Comparison of ENCODE assay signal across 8 cellular contexts in genomic region chr22:39254789-39255298, GRCh38. TPM values are rescaled to one million over a fixed set of nuclear protein-coding genes. Genes with fewer than 3 reads are reported as not detected.
DNase-seq lines count a peak whose midpoint lies in the region; ATAC-seq and TF ChIP-seq lines count a peak whose summit lies in the region.

No MANE protein-coding gene starts in this region.

- intact Hi-C loops in left ventricle myocardium superior (cut with micrococcal nuclease) = no loop called here

- no peak overlapping the region for H2AFZ ChIP-seq in Karpas-422 (ENCODE audit: low read length)

- H3K9me3 ChIP-seq in thoracic aorta (no peaks in the 10 kb centered on the region), Karpas-422 (ENCODE audit: low read length) (no peaks in the 10 kb centered on the region)

- H3K9ac ChIP-seq in Karpas-422 (ENCODE audit: low read length) = no peak overlapping the region

- POLR2A ChIA-PET in HEK293T (lab: Yijun Ruan, JAX) = interaction anchor here (1.1 to 3.2 kb wide), 2 partner anchors 57 to 65 kb away, joined by 3 to 15 read pairs; partner anchors contain the start of gene RPL3

- CTCF ChIA-PET in HEK293T (lab: Yijun Ruan, JAX) = no interaction called here

- peak; percentile 50 for ATAC-seq in HG03280 (IDR thresholded peaks at IDR 0.05; ENCODE audit: unreplicated experiment)
- ATAC-seq in left ventricle myocardium superior = peak; percentile 65
- no peak for ATAC-seq in thoracic aorta (ENCODE audit: insufficient number of reproducible peaks, low FRiP score, low read depth)
- ATAC-seq in left lobe of liver = no peak

- H3K4me1 ChIP-seq in thoracic aorta (ENCODE audit: control insufficient read depth in 1 of 2, low read depth in 2 of 2) (peaks cover 32 to 47% of the 10 kb centered on the region in 2 donors), Karpas-422 (ENCODE audit: low read length) (no peaks in the 10 kb centered on the region)

- H3K79me2 ChIP-seq in Karpas-422 (ENCODE audit: low read length) = no peaks in the 10 kb centered on the region

- H4K20me1 ChIP-seq in Karpas-422 (ENCODE audit: insufficient read depth, low read depth, low read length) = no peaks in the 10 kb centered on the region

- DNase-seq in COLO668 (lab: John Stamatoyannopoulos, UW; ENCODE audit: unreplicated experiment) (peak; percentile 33), left ventricle myocardium superior (peak; percentile 50), thoracic aorta (ENCODE audit: low spot score) (no peak), left lobe of liver (ENCODE audit: low spot score) (no peak), Karpas-422 (no peak), HEK293T (ENCODE audit: extremely low spot score) (no peak)
- peak; percentile 47 for DNase-seq in activated gamma-delta T cell treated with anti-CD3 and anti-CD28 coated beads, Interleukin-2, amount 50 U/mL, for 16 hours (ENCODE audit: low read depth)

- no peaks in the 10 kb centered on the region for H3K9me2 ChIP-seq in Karpas-422 (replicated peaks; ENCODE audit: insufficient read depth, low read length)

- no peak overlapping the region for H3K4me3 ChIP-seq in thoracic aorta
- H3K4me3 ChIP-seq in Karpas-422 (ENCODE audit: low read length) = no peak overlapping the region

- H3K36me3 ChIP-seq in thoracic aorta = no peaks in the 10 kb centered on the region
- no peaks in the 10 kb centered on the region for H3K36me3 ChIP-seq in Karpas-422 (ENCODE audit: insufficient read depth, low read length)

- no peak overlapping the region for H3K4me2 ChIP-seq in Karpas-422 (ENCODE audit: low read depth, low read length, poor library complexity, severe bottlenecking)

- H3K27ac ChIP-seq in thoracic aorta = peak overlapping the region; percentile 74 to 75
- no peak overlapping the region for H3K27ac ChIP-seq in Karpas-422 (ENCODE audit: low read length)

- no peaks in the 10 kb centered on the region for H3K27me3 ChIP-seq in thoracic aorta (replicated peaks; ENCODE audit: insufficient read depth)
- H3K27me3 ChIP-seq in Karpas-422 (ENCODE audit: low read length) = no peaks in the 10 kb centered on the region

- TF ChIP-seq CTCF in thoracic aorta (IDR thresholded peaks at IDR 0.05) = no peak

TF ChIP-seq in HEK293T, 16 proteins besides CTCF, POLR2A, EP300 and RAD21:
- no peak for TF ChIP-seq SUZ12 (IDR thresholded peaks at IDR 0.05)
- TF ChIP-seq ARNT (IDR thresholded peaks at IDR 0.05) = no peak
- TF ChIP-seq SP1 (IDR thresholded peaks at IDR 0.05) = no peak
- no peak for TF ChIP-seq ELF4 (IDR thresholded peaks at IDR 0.05)
- no peak for TF ChIP-seq FOXM1 (IDR thresholded peaks at IDR 0.05; ENCODE audit: borderline replicate concordance)
- no peak for TF ChIP-seq HDGF (IDR thresholded peaks at IDR 0.05; ENCODE audit: borderline replicate concordance)
- TF ChIP-seq FOXK2 (IDR thresholded peaks at IDR 0.05) = no peak
- no peak for TF ChIP-seq TARDBP (IDR thresholded peaks at IDR 0.05)
- no peak for TF ChIP-seq PKNOX1 (IDR thresholded peaks at IDR 0.05)
- no peak for TF ChIP-seq CTBP1 (IDR thresholded peaks at IDR 0.05; ENCODE audit: borderline replicate concordance)
- no peak for TF ChIP-seq L3MBTL2 (conservative IDR thresholded peaks at IDR 0.05)
- no peak for TF ChIP-seq LEF1 (IDR thresholded peaks at IDR 0.05; ENCODE audit: borderline replicate concordance)
- TF ChIP-seq NFRKB (IDR thresholded peaks at IDR 0.05) = no peak
- TF ChIP-seq BHLHE40 (IDR thresholded peaks at IDR 0.05; ENCODE audit: borderline replicate concordance) = no peak
- TF ChIP-seq ZNF384 (IDR thresholded peaks at IDR 0.05) = no peak
- no peak for TF ChIP-seq FOXA1 (IDR thresholded peaks at IDR 0.05)

RNA-seq across cellular contexts. Expression of gene PDGFB, which starts 10.1 kb away (rescaled TPM):
- total RNA-seq in left ventricle myocardium superior (19.9 TPM), thoracic aorta (10 to 100 TPM; 10.8 to 12.6 TPM), left lobe of liver (0.43 TPM)
- 0.43 and 2.9 TPM in 2 replicates for total RNA-seq in Karpas-422 (2014; rRNA removed; shearing (Covaris generic); ENCODE audit: low replicate concordance)

Comparison
In these comparisons a context has a peak if more than half of its experiments do, and no peak if none do; other contexts are left out.
1. DNase-seq: peak in COLO668 (single experiment), activated gamma-delta T cell treated with anti-CD3 and anti-CD28 coated beads, Interleukin-2, amount 50 U/mL, for 16 hours (single experiment) and left ventricle myocardium superior (single experiment); none in thoracic aorta (single experiment), left lobe of liver (single experiment), Karpas-422 (single experiment) and HEK293T (single experiment).
2. ATAC-seq: peak in HG03280 (single experiment) and left ventricle myocardium superior (single experiment); none in thoracic aorta (single experiment) and left lobe of liver (single experiment).